12 cellular contexts compared by ENCODE assay signal in the genomic region with DNA sequence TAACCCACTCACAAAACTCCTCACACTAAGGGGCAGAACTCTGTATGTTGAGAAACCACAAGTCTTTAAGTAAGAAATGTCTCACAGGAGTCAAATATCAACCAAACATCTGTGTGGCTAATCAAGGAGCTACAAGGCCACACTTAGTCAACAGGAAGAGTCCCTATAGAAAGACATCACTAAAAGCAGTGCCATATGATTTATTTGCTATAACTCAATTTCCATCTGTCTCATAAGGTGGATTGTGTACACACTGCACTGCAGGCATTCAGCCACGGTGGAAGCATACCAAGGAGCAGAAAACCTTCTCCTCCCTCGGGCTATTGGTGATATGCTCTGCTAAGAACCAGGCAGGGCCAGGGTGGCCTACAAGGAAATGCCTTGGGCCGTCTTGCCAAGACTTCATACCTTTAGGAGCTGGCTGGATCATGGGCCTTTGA.
DNase-seq lines count a peak whose midpoint lies in the region; ATAC-seq and TF ChIP-seq lines count a peak whose summit lies in the region.
"Had no signal": no experiment of that assay in that cellular context is flagged by ENCODE, and none has a peak within 500 bp of the region (broad histone marks: within the 10 kb centered on the region; RNA-seq: fewer than 3 reads in every experiment).

No MANE protein-coding gene starts in this region.

- peaks cover 21% of the 10 kb centered on the region for H3K36me3 ChIP-seq in DOHH2 (ENCODE audit: control insufficient read depth, low read length)

- no peaks in the 10 kb centered on the region for H3K9me2 ChIP-seq in DOHH2 (replicated peaks; ENCODE audit: control insufficient read depth, low read length)

- TF ChIP-seq CTCF in DOHH2 (IDR thresholded peaks at IDR 0.05; ENCODE audit: low read depth, low read length, poor library complexity, severe bottlenecking) = no peak
- TF ChIP-seq CTCF in epithelial cell of esophagus (IDR thresholded peaks at IDR 0.05; ENCODE audit: insufficient read depth, low read depth, low read length, missing control alignments) = no peak

- H3K36me3 Mint-ChIP-seq in T-helper 17 cell (ENCODE audit: low read depth) = no peaks in the 10 kb centered on the region

- H3K27ac ChIP-seq in DOHH2 (ENCODE audit: low read depth, low read length) = peak overlapping the region; percentile 97

- no peaks in the 10 kb centered on the region for H4K20me1 ChIP-seq in DOHH2 (ENCODE audit: control insufficient read depth, insufficient read depth, low read depth, low read length)

- peak; percentile 56 for DNase-seq in epithelial cell of esophagus (ENCODE audit: low read depth)
- no peak for DNase-seq in NCI-H510A (lab: John Stamatoyannopoulos, UW)
- DNase-seq in NCI-H510A treated with DMSO at 0.1 percent for 48 hours (lab: John Stamatoyannopoulos, UW) = no peak
- no peak for DNase-seq in GOT3 (lab: John Stamatoyannopoulos, UW)
- no peak for DNase-seq in T-helper 17 cell
- DNase-seq: activated T-cell treated with anti-CD3 and anti-CD28 coated beads, Interleukin-2, amount 50 U/mL, for 1 hour; midbrain; NCI-H2107 had no signal

- H3K4me3 ChIP-seq in DOHH2 (ENCODE audit: low read length) = peak overlapping the region; percentile 69
- H3K4me3 ChIP-seq in epithelial cell of esophagus (ENCODE audit: low read length) = no peak overlapping the region

- H3K4me3 Mint-ChIP-seq in T-helper 17 cell = no peak overlapping the region
- H3K4me3 Mint-ChIP-seq: stimulated activated naive CD8-positive, alpha-beta T cell treated with anti-CD3 and anti-CD28 coated beads, Interleukin-15, Interleukin-2, amounts not matched to agents 100 ng/mL and 50 ng/mL, for 24 hours had no signal

- ATAC-seq in GM19397 (IDR thresholded peaks at IDR 0.05; ENCODE audit: unreplicated experiment) (peak; percentile 55), HG03432 (IDR thresholded peaks at IDR 0.05; ENCODE audit: unreplicated experiment) (peak; percentile 68), T-helper 17 cell (no peak)

- no peaks in the 10 kb centered on the region for H3K79me2 ChIP-seq in DOHH2 (ENCODE audit: control insufficient read depth, low read length)

- H3K27me3 ChIP-seq in DOHH2 (ENCODE audit: control insufficient read depth, low read length) = no peaks in the 10 kb centered on the region

- H3F3A ChIP-seq in DOHH2 (ENCODE audit: control insufficient read depth, insufficient read depth) = peaks cover 16% of the 10 kb centered on the region

- H3K4me1 Mint-ChIP-seq in T-helper 17 cell = no peaks in the 10 kb centered on the region

- H3K27ac Mint-ChIP-seq in T-helper 17 cell = no peak overlapping the region
- H3K27ac Mint-ChIP-seq: stimulated activated naive CD8-positive, alpha-beta T cell treated with anti-CD3 and anti-CD28 coated beads, Interleukin-15, Interleukin-2, amounts not matched to agents 100 ng/mL and 50 ng/mL, for 24 hours had no signal

- peaks cover 75% of the 10 kb centered on the region for H3K4me1 ChIP-seq in DOHH2 (ENCODE audit: control insufficient read depth, low read length)

- H3K9me3 ChIP-seq in DOHH2 (ENCODE audit: control insufficient read depth, insufficient read depth, low read length) = peaks cover 18% of the 10 kb centered on the region
- no peaks in the 10 kb centered on the region for H3K9me3 ChIP-seq in T-helper 17 cell (ENCODE audit: control insufficient read depth, low read length, poor library complexity, severe bottlenecking)

- H3K4me2 ChIP-seq in DOHH2 (ENCODE audit: low read length) = peak overlapping the region; percentile 93

- no peaks in the 10 kb centered on the region for H3K27me3 Mint-ChIP-seq in T-helper 17 cell
